Comparison of ENCODE assay signal across 1 cellular context in the genomic region with DNA sequence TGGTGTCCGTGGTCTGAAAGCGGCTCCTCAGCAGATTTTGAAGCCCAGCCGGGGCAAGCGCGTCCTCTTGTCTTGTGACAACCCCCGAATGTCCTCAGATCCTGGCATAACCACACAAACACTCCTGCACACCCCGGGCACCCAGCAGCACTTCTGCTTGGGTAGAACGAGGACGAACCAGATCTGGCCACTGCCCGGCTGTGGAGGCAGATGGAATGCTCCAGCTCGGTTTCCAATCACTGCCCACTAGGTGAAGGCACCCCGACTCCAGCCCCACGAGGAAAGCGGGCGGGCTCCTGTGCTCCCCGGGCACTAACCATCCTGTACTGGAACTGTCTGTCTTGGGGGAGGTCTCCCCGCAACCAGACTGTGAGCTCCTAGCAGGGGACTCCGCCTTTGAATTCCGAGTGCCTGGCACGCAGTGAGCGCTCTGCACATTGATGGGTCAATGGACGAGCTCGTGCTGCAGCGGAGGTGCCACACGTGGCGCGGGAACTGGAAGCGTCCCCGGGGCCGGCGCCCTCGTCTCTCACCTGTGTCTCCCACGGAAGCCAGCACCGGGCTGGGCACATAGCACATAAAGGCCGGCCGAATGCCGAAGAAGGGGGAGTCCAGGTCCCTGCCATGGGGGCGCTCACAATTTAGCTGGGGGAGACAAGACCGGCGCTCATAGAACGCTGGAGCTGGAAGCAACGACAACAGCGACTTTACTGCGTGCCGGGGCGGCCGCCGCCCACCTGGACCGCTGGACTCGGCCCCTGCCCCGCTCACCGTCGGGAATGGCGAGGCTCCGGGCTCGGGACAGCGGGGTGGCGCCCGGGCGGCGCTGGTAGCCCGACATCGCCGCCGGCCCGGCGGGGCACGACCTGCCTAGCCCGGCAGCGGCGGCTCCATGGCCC.
A peak's percentile ranks its signal among the peaks of the same experiment; 100 is the strongest.
TF ChIP-seq lines count a peak whose summit lies in the region.

No MANE protein-coding gene starts in this region.

TF ChIP-seq in HepG2, 621 proteins besides CTCF, POLR2A, EP300 and RAD21 (continued from another document and continues in another):
- TF ChIP-seq, protein P1, sequence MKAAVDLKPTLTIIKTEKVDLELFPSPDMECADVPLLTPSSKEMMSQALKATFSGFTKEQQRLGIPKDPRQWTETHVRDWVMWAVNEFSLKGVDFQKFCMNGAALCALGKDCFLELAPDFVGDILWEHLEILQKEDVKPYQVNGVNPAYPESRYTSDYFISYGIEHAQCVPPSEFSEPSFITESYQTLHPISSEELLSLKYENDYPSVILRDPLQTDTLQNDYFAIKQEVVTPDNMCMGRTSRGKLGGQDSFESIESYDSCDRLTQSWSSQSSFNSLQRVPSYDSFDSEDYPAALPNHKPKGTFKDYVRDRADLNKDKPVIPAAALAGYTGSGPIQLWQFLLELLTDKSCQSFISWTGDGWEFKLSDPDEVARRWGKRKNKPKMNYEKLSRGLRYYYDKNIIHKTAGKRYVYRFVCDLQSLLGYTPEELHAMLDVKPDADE (CRISPR knock-in tag; IDR thresholded peaks at IDR 0.05), result peak; percentile 69; the same call in 1 of the 2 replicates
- 0 out of 2 replicates have a peak, but pooled peaks have one; percentile 50 for TF ChIP-seq ZFP82 (CRISPR knock-in tag; IDR thresholded peaks at IDR 0.05; ENCODE audit: borderline replicate concordance)
- no peak for TF ChIP-seq SYNCRIP (IDR thresholded peaks at IDR 0.05; ENCODE audit: insufficient read depth, low read depth, low read length)
- TF ChIP-seq ZNF609 (CRISPR knock-in tag; IDR thresholded peaks at IDR 0.05; ENCODE audit: borderline replicate concordance), result no peak
- no peak for TF ChIP-seq ZNF484 (CRISPR knock-in tag; IDR thresholded peaks at IDR 0.05; ENCODE audit: borderline replicate concordance, low read depth)
- no peak for TF ChIP-seq CHD4 (IDR thresholded peaks at IDR 0.05; ENCODE audit: borderline replicate concordance, low read length)
- TF ChIP-seq ZNF160 (CRISPR knock-in tag; IDR thresholded peaks at IDR 0.05), result peak; percentile 76; the same call in 1 of the 2 replicates
- TF ChIP-seq SRY (CRISPR knock-in tag; IDR thresholded peaks at IDR 0.05), result no peak; the same call in 1 of the 2 replicates
- no peak for TF ChIP-seq ZNF703 (CRISPR knock-in tag; IDR thresholded peaks at IDR 0.05; ENCODE audit: borderline replicate concordance)
- no peak for TF ChIP-seq EHMT2 (IDR thresholded peaks at IDR 0.05; ENCODE audit: borderline replicate concordance, low read depth, low read length)
- no peak for TF ChIP-seq PLRG1 (conservative IDR thresholded peaks at IDR 0.05)
- peak; percentile 4; the same call in 1 of the 2 replicates for TF ChIP-seq YEATS4 (CRISPR knock-in tag; IDR thresholded peaks at IDR 0.05; ENCODE audit: borderline replicate concordance)
- TF ChIP-seq, protein P2, sequence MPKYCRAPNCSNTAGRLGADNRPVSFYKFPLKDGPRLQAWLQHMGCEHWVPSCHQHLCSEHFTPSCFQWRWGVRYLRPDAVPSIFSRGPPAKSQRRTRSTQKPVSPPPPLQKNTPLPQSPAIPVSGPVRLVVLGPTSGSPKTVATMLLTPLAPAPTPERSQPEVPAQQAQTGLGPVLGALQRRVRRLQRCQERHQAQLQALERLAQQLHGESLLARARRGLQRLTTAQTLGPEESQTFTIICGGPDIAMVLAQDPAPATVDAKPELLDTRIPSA (CRISPR knock-in tag; IDR thresholded peaks at IDR 0.05; ENCODE audit: borderline replicate concordance), result no peak; the same call in 1 of the 2 replicates
- TF ChIP-seq SP1 (IDR thresholded peaks at IDR 0.05), result no peak
- TF ChIP-seq SP1 (CRISPR knock-in tag; IDR thresholded peaks at IDR 0.05), result no peak
- TF ChIP-seq, protein P3, sequence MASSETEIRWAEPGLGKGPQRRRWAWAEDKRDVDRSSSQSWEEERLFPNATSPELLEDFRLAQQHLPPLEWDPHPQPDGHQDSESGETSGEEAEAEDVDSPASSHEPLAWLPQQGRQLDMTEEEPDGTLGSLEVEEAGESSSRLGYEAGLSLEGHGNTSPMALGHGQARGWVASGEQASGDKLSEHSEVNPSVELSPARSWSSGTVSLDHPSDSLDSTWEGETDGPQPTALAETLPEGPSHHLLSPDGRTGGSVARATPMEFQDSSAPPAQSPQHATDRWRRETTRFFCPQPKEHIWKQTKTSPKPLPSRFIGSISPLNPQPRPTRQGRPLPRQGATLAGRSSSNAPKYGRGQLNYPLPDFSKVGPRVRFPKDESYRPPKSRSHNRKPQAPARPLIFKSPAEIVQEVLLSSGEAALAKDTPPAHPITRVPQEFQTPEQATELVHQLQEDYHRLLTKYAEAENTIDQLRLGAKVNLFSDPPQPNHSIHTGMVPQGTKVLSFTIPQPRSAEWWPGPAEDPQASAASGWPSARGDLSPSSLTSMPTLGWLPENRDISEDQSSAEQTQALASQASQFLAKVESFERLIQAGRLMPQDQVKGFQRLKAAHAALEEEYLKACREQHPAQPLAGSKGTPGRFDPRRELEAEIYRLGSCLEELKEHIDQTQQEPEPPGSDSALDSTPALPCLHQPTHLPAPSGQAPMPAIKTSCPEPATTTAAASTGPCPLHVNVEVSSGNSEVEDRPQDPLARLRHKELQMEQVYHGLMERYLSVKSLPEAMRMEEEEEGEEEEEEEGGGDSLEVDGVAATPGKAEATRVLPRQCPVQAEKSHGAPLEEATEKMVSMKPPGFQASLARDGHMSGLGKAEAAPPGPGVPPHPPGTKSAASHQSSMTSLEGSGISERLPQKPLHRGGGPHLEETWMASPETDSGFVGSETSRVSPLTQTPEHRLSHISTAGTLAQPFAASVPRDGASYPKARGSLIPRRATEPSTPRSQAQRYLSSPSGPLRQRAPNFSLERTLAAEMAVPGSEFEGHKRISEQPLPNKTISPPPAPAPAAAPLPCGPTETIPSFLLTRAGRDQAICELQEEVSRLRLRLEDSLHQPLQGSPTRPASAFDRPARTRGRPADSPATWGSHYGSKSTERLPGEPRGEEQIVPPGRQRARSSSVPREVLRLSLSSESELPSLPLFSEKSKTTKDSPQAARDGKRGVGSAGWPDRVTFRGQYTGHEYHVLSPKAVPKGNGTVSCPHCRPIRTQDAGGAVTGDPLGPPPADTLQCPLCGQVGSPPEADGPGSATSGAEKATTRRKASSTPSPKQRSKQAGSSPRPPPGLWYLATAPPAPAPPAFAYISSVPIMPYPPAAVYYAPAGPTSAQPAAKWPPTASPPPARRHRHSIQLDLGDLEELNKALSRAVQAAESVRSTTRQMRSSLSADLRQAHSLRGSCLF (CRISPR knock-in tag; IDR thresholded peaks at IDR 0.05; ENCODE audit: borderline replicate concordance), result 0 out of 2 replicates have a peak, but pooled peaks have one; percentile 46
- peak; percentile 38; the same call in 1 of the 2 replicates for TF ChIP-seq ZNF777 (CRISPR knock-in tag; IDR thresholded peaks at IDR 0.05)
- no peak for TF ChIP-seq CEBPB (IDR thresholded peaks at IDR 0.05; ENCODE audit: borderline replicate concordance, low read depth, low read length)
- TF ChIP-seq, protein P4, sequence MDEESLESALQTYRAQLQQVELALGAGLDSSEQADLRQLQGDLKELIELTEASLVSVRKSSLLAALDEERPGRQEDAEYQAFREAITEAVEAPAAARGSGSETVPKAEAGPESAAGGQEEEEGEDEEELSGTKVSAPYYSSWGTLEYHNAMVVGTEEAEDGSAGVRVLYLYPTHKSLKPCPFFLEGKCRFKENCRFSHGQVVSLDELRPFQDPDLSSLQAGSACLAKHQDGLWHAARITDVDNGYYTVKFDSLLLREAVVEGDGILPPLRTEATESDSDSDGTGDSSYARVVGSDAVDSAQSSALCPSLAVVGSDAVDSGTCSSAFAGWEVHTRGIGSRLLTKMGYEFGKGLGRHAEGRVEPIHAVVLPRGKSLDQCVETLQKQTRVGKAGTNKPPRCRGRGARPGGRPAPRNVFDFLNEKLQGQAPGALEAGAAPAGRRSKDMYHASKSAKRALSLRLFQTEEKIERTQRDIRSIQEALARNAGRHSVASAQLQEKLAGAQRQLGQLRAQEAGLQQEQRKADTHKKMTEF (CRISPR knock-in tag; IDR thresholded peaks at IDR 0.05), result no peak
- 0 out of 2 replicates have a peak, but pooled peaks have one; percentile 32 for TF ChIP-seq HOXD1 (CRISPR knock-in tag; IDR thresholded peaks at IDR 0.05)
- peak; percentile 24; the same call in 1 of the 2 replicates for TF ChIP-seq ZBTB2 (CRISPR knock-in tag; IDR thresholded peaks at IDR 0.05; ENCODE audit: low read depth)
- TF ChIP-seq ZNF317 (CRISPR knock-in tag; IDR thresholded peaks at IDR 0.05), result no peak
- TF ChIP-seq HIVEP1 (CRISPR knock-in tag; IDR thresholded peaks at IDR 0.05), result peak; percentile 54; the same call in 1 of the 2 replicates
- TF ChIP-seq HOXA9 (CRISPR knock-in tag; IDR thresholded peaks at IDR 0.05; ENCODE audit: borderline replicate concordance), result no peak; the same call in 1 of the 2 replicates
- TF ChIP-seq ZNF816 (CRISPR knock-in tag; IDR thresholded peaks at IDR 0.05; ENCODE audit: borderline replicate concordance), result no peak
- TF ChIP-seq JUNB (CRISPR knock-in tag; IDR thresholded peaks at IDR 0.05; ENCODE audit: borderline replicate concordance), result no peak
- TF ChIP-seq, protein P5, sequence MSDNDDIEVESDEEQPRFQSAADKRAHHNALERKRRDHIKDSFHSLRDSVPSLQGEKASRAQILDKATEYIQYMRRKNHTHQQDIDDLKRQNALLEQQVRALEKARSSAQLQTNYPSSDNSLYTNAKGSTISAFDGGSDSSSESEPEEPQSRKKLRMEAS (IDR thresholded peaks at IDR 0.05), result peak; percentile 94
- 0 out of 2 replicates have a peak, but pooled peaks have one; percentile 6 for TF ChIP-seq HNF4A (CRISPR knock-in tag; IDR thresholded peaks at IDR 0.05)
- TF ChIP-seq E2F2 (CRISPR knock-in tag; IDR thresholded peaks at IDR 0.05; ENCODE audit: borderline replicate concordance), result peak; percentile 53; the same call in 1 of the 2 replicates
- no peak for TF ChIP-seq ZNF678 (CRISPR knock-in tag; IDR thresholded peaks at IDR 0.05)
- TF ChIP-seq, protein P6, sequence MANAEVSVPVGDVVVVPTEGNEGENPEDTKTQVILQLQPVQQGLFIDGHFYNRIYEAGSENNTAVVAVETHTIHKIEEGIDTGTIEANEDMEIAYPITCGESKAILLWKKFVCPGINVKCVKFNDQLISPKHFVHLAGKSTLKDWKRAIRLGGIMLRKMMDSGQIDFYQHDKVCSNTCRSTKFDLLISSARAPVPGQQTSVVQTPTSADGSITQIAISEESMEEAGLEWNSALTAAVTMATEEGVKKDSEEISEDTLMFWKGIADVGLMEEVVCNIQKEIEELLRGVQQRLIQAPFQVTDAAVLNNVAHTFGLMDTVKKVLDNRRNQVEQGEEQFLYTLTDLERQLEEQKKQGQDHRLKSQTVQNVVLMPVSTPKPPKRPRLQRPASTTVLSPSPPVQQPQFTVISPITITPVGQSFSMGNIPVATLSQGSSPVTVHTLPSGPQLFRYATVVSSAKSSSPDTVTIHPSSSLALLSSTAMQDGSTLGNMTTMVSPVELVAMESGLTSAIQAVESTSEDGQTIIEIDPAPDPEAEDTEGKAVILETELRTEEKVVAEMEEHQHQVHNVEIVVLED (CRISPR knock-in tag; IDR thresholded peaks at IDR 0.05; ENCODE audit: borderline replicate concordance), result peak; percentile 39; the same call in 1 of the 2 replicates
